In the genomic region with DNA sequence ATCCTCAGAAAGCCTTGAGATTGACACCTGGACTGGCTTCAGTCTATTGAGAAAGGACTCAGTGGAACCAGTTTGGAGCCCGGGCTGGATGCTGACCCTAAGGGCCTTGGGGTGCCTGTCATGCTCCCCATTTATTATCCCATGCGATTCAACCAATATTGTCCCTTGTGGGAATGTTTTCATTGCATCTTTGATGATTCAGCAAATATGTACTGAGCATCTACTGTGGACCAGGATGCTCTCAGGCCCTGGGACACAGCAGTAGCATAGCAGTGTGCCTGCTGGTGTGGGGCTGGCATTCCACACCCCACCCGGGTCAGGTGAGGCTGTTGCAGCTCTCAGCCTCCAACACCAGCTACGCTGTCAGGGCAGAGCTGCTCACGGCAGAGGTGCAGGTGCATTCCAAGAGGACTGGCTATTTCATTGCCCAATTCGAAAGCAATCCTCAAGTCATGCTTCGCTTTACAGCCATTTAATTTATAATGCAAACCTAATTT, we compare ENCODE assay signal across 1 cellular context.
TF ChIP-seq lines count a peak whose summit lies in the region.

No MANE protein-coding gene starts in this region.

TF ChIP-seq in H1, 55 proteins besides CTCF, POLR2A, EP300 and RAD21:
- TF ChIP-seq SP2 (IDR thresholded peaks at IDR 0.05; ENCODE audit: low read length): no peak
- TF ChIP-seq SRF (IDR thresholded peaks at IDR 0.05; ENCODE audit: low read depth, low read length): no peak
- no peak for TF ChIP-seq FOSL1 (IDR thresholded peaks at IDR 0.05; ENCODE audit: insufficient read depth, low read depth, low read length)
- no peak for TF ChIP-seq CEBPB (IDR thresholded peaks at IDR 0.05; ENCODE audit: low read depth, low read length)
- no peak for TF ChIP-seq JUND (IDR thresholded peaks at IDR 0.05; ENCODE audit: low read length)
- TF ChIP-seq CBX8 (IDR thresholded peaks at IDR 0.05; ENCODE audit: borderline replicate concordance, low read depth, low read length): no peak
- 0 out of 2 replicates have a peak, but pooled peaks have one; percentile 20 for TF ChIP-seq MAFK (IDR thresholded peaks at IDR 0.05; ENCODE audit: low read depth, low read length)
